Comparison of ENCODE assay signal across 20 cellular contexts in the genomic region with DNA sequence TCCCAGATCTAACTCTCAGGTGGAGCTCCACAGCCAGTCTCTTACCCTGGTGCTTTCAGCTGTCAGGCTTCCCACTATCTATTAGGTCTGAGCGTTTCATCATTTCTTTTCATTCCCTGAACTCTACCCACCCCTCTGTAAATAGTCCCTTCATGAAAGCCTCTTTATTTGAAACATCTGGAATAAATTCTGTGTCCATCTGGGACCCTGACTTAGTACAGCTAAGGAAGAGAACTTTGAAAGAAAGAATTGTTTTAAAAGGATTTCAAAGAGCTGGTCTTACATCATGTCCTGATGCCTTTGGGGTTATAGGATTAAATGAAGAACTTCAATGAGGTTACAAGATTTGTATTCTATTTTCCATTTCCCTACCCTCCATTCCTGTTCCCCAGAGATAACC.
DNase-seq lines count a peak whose midpoint lies in the region; ATAC-seq and TF ChIP-seq lines count a peak whose summit lies in the region.
"Had no signal": no experiment of that assay in that cellular context is flagged by ENCODE, and none has a peak within 500 bp of the region (broad histone marks: within the 10 kb centered on the region; RNA-seq: fewer than 3 reads in every experiment).

No MANE protein-coding gene starts in this region.

- H3K27me3 ChIP-seq in ovary: no peaks in the 10 kb centered on the region
- H3K27me3 ChIP-seq: BLaER1 had no signal

- H3K4me1 ChIP-seq in ovary (ENCODE audit: insufficient read depth): no peaks in the 10 kb centered on the region
- H3K4me1 ChIP-seq: BLaER1 had no signal

- WGBS in ovary, 3 donors: 21 to 39% (median 37%) methylated on average over 1 of the region's 1 CpG

- H3K9me3 ChIP-seq in ovary: no peaks in the 10 kb centered on the region
- H3K9me3 ChIP-seq: BLaER1 had no signal

- H3K4me3 ChIP-seq in ovary: no peak overlapping the region
- H3K4me3 ChIP-seq: BLaER1, GM12878 had no signal

- DNase-seq in COLO829 (ENCODE audit: low spot score) (peak; percentile 86), NCI-H82 (lab: John Stamatoyannopoulos, UW) (peak; percentile 59), foreskin melanocyte (peak; percentile 25), sciatic nerve (ENCODE audit: low spot score) (no peak), NCI-H187 treated with DMSO at 0.1 percent for 48 hours (lab: John Stamatoyannopoulos, UW) (no peak), NCI-H345 (lab: John Stamatoyannopoulos, UW) (no peak), ovary (no peak)
- DNase-seq: ACHN; AML-193; Calu3; CD4-positive, alpha-beta memory T cell; DND-41; EL; GOT3; H7; HFFc6; IMR-90 had no signal

- peak; percentile 97 for ATAC-seq in sciatic nerve
- ATAC-seq: GM12878, HCT116 had no signal

- no peak for TF ChIP-seq POLR2A in ovary (IDR thresholded peaks at IDR 0.05)

- no peak overlapping the region for H3K27ac ChIP-seq in ovary
- H3K27ac ChIP-seq: BLaER1 had no signal

- TF ChIP-seq CTCF in ovary (IDR thresholded peaks at IDR 0.05): no peak

- intact Hi-C loops in sciatic nerve (cut with DNase I) (no loop called here), ovary (cut with DNase I) (no loop called here)

- TF ChIP-seq EP300 in ovary (IDR thresholded peaks at IDR 0.05): no peak

- no peaks in the 10 kb centered on the region for H3K36me3 ChIP-seq in ovary
- H3K36me3 ChIP-seq: BLaER1 had no signal

Comparison
In these comparisons a context has a peak if more than half of its experiments do, and no peak if none do; other contexts are left out.
1. DNase-seq: peak in COLO829 (single experiment), NCI-H82 (single experiment) and foreskin melanocyte (single experiment); none in sciatic nerve (single experiment), NCI-H187 treated with DMSO at 0.1 percent for 48 hours (single experiment), NCI-H345 (single experiment) and ovary (0 of 5).